In genomic region chr4:3136454-3136853, GRCh38 we compare ENCODE assay signal across 10 cellular contexts.
DNase-seq lines count a peak whose midpoint lies in the region; ATAC-seq and TF ChIP-seq lines count a peak whose summit lies in the region.
"Had no signal": no experiment of that assay in that cellular context is flagged by ENCODE, and none has a peak within 500 bp of the region (broad histone marks: within the 10 kb centered on the region; RNA-seq: fewer than 3 reads in every experiment).

No MANE protein-coding gene starts in this region.

- no peaks in the 10 kb centered on the region for H3K27me3 Mint-ChIP-seq in activated CD8-positive, alpha-beta T cell treated with anti-CD3 and anti-CD28 coated beads for 36 hours
- H3K27me3 Mint-ChIP-seq in activated CD8-positive, alpha-beta T cell treated with anti-CD3 and anti-CD28 coated beads, Interleukin-2, amount 10 ng/mL, durations not matched to agents 7 days and 5 days (ENCODE audit: low read depth), result no peaks in the 10 kb centered on the region

- no peak overlapping the region for H3K4me3 ChIP-seq in Panc1 (ENCODE audit: low read depth in 2 of 2, low read length in 2 of 2)
- no peak overlapping the region for H3K4me3 ChIP-seq in fibroblast of pulmonary artery (replicated peaks; ENCODE audit: low read depth, low read length)
- H3K4me3 ChIP-seq in thyroid gland (replicated peaks in 1 of 3), result no peak overlapping the region

- no peaks in the 10 kb centered on the region for H3K9me3 Mint-ChIP-seq in activated CD8-positive, alpha-beta T cell treated with anti-CD3 and anti-CD28 coated beads for 36 hours
- H3K9me3 Mint-ChIP-seq in activated CD8-positive, alpha-beta T cell treated with anti-CD3 and anti-CD28 coated beads, Interleukin-2, amount 10 ng/mL, durations not matched to agents 7 days and 5 days (ENCODE audit: insufficient read depth), result no peaks in the 10 kb centered on the region

- H3K4me1 Mint-ChIP-seq in activated CD8-positive, alpha-beta T cell treated with anti-CD3 and anti-CD28 coated beads for 36 hours (ENCODE audit: low read depth), result no peaks in the 10 kb centered on the region
- peaks cover 3% of the 10 kb centered on the region for H3K4me1 Mint-ChIP-seq in activated CD8-positive, alpha-beta T cell treated with anti-CD3 and anti-CD28 coated beads, Interleukin-2, amount 10 ng/mL, durations not matched to agents 7 days and 5 days (ENCODE audit: low read depth)

- no TSS peak for BruUV-seq in Panc1 (replicated peaks; lab: Mats Ljungman, UMichigan)

- no peak overlapping the region for H3K27ac Mint-ChIP-seq in activated CD8-positive, alpha-beta T cell treated with anti-CD3 and anti-CD28 coated beads for 36 hours
- H3K27ac Mint-ChIP-seq in activated CD8-positive, alpha-beta T cell treated with anti-CD3 and anti-CD28 coated beads, Interleukin-2, amount 10 ng/mL, durations not matched to agents 7 days and 5 days, result no peak overlapping the region

- intact Hi-C loops in activated CD8-positive, alpha-beta T cell treated with anti-CD3 and anti-CD28 coated beads for 36 hours (cut with micrococcal nuclease), result no loop called here
- intact Hi-C loops in Panc1 (cut with micrococcal nuclease; ENCODE audit: unreplicated experiment) (no loop called here), thyroid gland (cut with DNase I) (no loop called here)

- no peak for ATAC-seq in activated CD8-positive, alpha-beta T cell treated with anti-CD3 and anti-CD28 coated beads for 36 hours
- no peak for ATAC-seq in activated CD8-positive, alpha-beta T cell treated with anti-CD3 and anti-CD28 coated beads, Interleukin-2, amount 10 ng/mL, durations not matched to agents 7 days and 5 days
- ATAC-seq in Panc1, result no peak
- no peak for ATAC-seq in HG02798 (IDR thresholded peaks at IDR 0.05; ENCODE audit: poor library complexity, unreplicated experiment)
- ATAC-seq in HG03460 (IDR thresholded peaks at IDR 0.05; ENCODE audit: unreplicated experiment), result no peak

- H3K4me1 ChIP-seq in Panc1 (ENCODE audit: control insufficient read depth, insufficient read depth, low read length) (no peaks in the 10 kb centered on the region), thyroid gland (peaks cover 13 to 23% of the 10 kb centered on the region in 2 donors)

- H3K27me3 ChIP-seq in Panc1 (ENCODE audit: control insufficient read depth, insufficient read depth, low read length) (no peaks in the 10 kb centered on the region), thyroid gland (no peaks in the 10 kb centered on the region)

- WGBS in thyroid gland, 2 donors, result 92 to 94% methylated on average over 2 of the region's 2 CpGs

- POLR2A ChIA-PET in activated CD8-positive, alpha-beta T cell treated with anti-CD3 and anti-CD28 coated beads for 36 hours (lab: Charles Lee), result no interaction called here
- POLR2A ChIA-PET in activated CD8-positive, alpha-beta T cell treated with anti-CD3 and anti-CD28 coated beads, Interleukin-2, amount 10 ng/mL, durations not matched to agents 7 days and 5 days (lab: Charles Lee), result no interaction called here
- POLR2A ChIA-PET in Panc1 (lab: Charles Lee), result no interaction called here

- H3K9me3 ChIP-seq in Panc1 (ENCODE audit: control insufficient read depth, insufficient read depth, low read depth, low read length) (no peaks in the 10 kb centered on the region), thyroid gland (no peaks in the 10 kb centered on the region)

- in situ Hi-C loops in Panc1 (cut with HindIII; ENCODE audit: low pct_unique_long_range_greater_than_20kb, low sequenced_read_pairs), result no loop called here

- no peak for DNase-seq in activated CD8-positive, alpha-beta T cell treated with anti-CD3 and anti-CD28 coated beads for 36 hours
- DNase-seq in activated CD8-positive, alpha-beta T cell treated with anti-CD3 and anti-CD28 coated beads, Interleukin-2, amount 10 ng/mL, durations not matched to agents 7 days and 5 days, result no peak
- DNase-seq in Panc1 (ENCODE audit: low read depth, low spot score), result no peak
- peak; percentile 58 for DNase-seq in fibroblast of pulmonary artery (ENCODE audit: low read depth)
- DNase-seq in thyroid gland, result no peak
- no peak for DNase-seq in midbrain (lab: John Stamatoyannopoulos, UW)
- DNase-seq: amniotic stem cell, NCI-H226 had no signal

- peaks cover 33% of the 10 kb centered on the region for H3K36me3 Mint-ChIP-seq in activated CD8-positive, alpha-beta T cell treated with anti-CD3 and anti-CD28 coated beads for 36 hours (ENCODE audit: low read depth)
- H3K36me3 Mint-ChIP-seq in activated CD8-positive, alpha-beta T cell treated with anti-CD3 and anti-CD28 coated beads, Interleukin-2, amount 10 ng/mL, durations not matched to agents 7 days and 5 days (ENCODE audit: low read depth), result peaks cover 42% of the 10 kb centered on the region

- H3K36me3 ChIP-seq in Panc1 (ENCODE audit: control insufficient read depth, insufficient read depth, low read length), result no peaks in the 10 kb centered on the region; the same call in 1 of the 2 replicates
- peaks cover 13 to 17% of the 10 kb centered on the region in 2 donors for H3K36me3 ChIP-seq in thyroid gland

- peak; percentile 35 for TF ChIP-seq CTCF in activated CD8-positive, alpha-beta T cell treated with anti-CD3 and anti-CD28 coated beads for 36 hours (IDR thresholded peaks at IDR 0.05)
- TF ChIP-seq CTCF in Panc1 (IDR thresholded peaks at IDR 0.05) (peak; percentile 26; the same call in 1 of the 2 replicates), fibroblast of pulmonary artery (IDR thresholded peaks at IDR 0.05; ENCODE audit: low read length, missing control alignments) (peak; percentile 36), thyroid gland (IDR thresholded peaks at IDR 0.05) (peak in 4 of 6 experiments; percentile 13 to 68 (median 48))

- H3K27ac ChIP-seq in Panc1 (ENCODE audit: low read length), result no peak overlapping the region
- peak overlapping the region; percentile 77 to 87 (median 83) for H3K27ac ChIP-seq in thyroid gland

- CTCF ChIA-PET in activated CD8-positive, alpha-beta T cell treated with anti-CD3 and anti-CD28 coated beads for 36 hours (lab: Charles Lee), result interaction anchor here (1.0 to 4.1 kb wide), 7 partner anchors 12 to 210 kb away, joined by 3 to 24 read pairs (median 4); no protein-coding TSS in a partner anchor
- CTCF ChIA-PET in activated CD8-positive, alpha-beta T cell treated with anti-CD3 and anti-CD28 coated beads, Interleukin-2, amount 10 ng/mL, durations not matched to agents 7 days and 5 days (lab: Charles Lee), result interaction anchor here (1.5 kb wide), 1 partner anchor 9 kb away, joined by 4 read pairs; no protein-coding TSS in a partner anchor
- CTCF ChIA-PET in Panc1 (lab: Charles Lee), result no interaction called here

- no peak overlapping the region for H3K4me3 Mint-ChIP-seq in activated CD8-positive, alpha-beta T cell treated with anti-CD3 and anti-CD28 coated beads for 36 hours
- no peak overlapping the region for H3K4me3 Mint-ChIP-seq in activated CD8-positive, alpha-beta T cell treated with anti-CD3 and anti-CD28 coated beads, Interleukin-2, amount 10 ng/mL, durations not matched to agents 7 days and 5 days

- TF ChIP-seq POLR2A in thyroid gland (IDR thresholded peaks at IDR 0.05), result no peak
